ENCODE assay signal across 21 cellular contexts in the genomic region with DNA sequence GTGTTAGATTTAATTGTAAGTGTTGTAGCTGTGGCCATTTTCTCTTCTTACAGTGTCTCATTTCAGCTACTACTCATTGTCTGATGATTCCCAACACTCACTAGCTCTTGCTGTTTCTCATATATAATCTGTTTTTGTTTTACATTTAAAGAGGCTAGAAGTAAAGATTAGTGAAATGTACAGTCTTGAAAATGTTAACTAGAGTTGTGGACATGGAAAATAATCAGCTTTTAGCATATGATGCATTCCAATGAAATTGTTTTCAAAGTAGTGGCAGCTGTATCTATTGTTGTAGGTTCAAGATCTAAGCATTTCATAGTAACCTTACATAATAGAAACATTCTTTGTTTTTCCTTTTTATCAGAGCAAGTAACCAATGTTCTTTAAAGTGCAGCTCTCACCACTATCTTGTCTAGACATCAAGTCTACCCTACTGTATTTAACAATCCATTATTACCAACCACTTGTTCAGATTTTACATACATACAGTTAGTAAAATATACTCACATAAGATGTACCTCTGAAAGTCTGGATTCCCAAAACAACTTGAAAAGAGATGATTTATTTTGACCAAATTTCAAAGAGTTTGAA.
"Had no signal": no experiment of that assay in that cellular context is flagged by ENCODE, and none has a peak within 500 bp of the region (broad histone marks: within the 10 kb centered on the region; RNA-seq: fewer than 3 reads in every experiment).

No MANE protein-coding gene starts in this region.

- H3K9me3 ChIP-seq: esophagus muscularis mucosa, gastroesophageal sphincter, left ventricle myocardium inferior, ovary, prostate gland, right atrium auricular region had no signal

- H3K27ac ChIP-seq: brain microvascular endothelial cell, esophagus muscularis mucosa, gastroesophageal sphincter, left ventricle myocardium inferior, ovary, prostate gland, right atrium auricular region had no signal

- H3K27me3 Mint-ChIP-seq: activated CD4-positive, alpha-beta memory T cell treated with anti-CD3 and anti-CD28 coated beads for 36 hours; dendritic cell treated with granulocyte-macrophage colony-stimulating factor and Interleukin-4, amounts not matched to agents 40 ng/mL and 50 ng/mL, for 4 days; naive thymus-derived CD8-positive, alpha-beta T cell had no signal

- ATAC-seq: gastroesophageal sphincter; naive thymus-derived CD8-positive, alpha-beta T cell; stimulated activated naive CD8-positive, alpha-beta T cell treated with anti-CD3 and anti-CD28 coated beads, Interleukin-15, Interleukin-2, amounts not matched to agents 100 U/mL and 50 U/mL, for 24 hours had no signal

- H3K9me3 Mint-ChIP-seq: activated CD4-positive, alpha-beta memory T cell treated with anti-CD3 and anti-CD28 coated beads for 36 hours; dendritic cell treated with granulocyte-macrophage colony-stimulating factor and Interleukin-4, amounts not matched to agents 40 ng/mL and 50 ng/mL, for 4 days; naive thymus-derived CD8-positive, alpha-beta T cell had no signal

- H3K4me3 ChIP-seq: esophagus muscularis mucosa, gastroesophageal sphincter, left ventricle myocardium inferior, ovary, prostate gland, right atrium auricular region had no signal

- H3K36me3 ChIP-seq: ovary, prostate gland had no signal

- H3K27ac Mint-ChIP-seq: activated CD4-positive, alpha-beta memory T cell treated with anti-CD3 and anti-CD28 coated beads for 36 hours; dendritic cell treated with granulocyte-macrophage colony-stimulating factor and Interleukin-4, amounts not matched to agents 40 ng/mL and 50 ng/mL, for 4 days had no signal

- H3K27me3 ChIP-seq: brain microvascular endothelial cell, esophagus muscularis mucosa, gastroesophageal sphincter, ovary, right atrium auricular region had no signal

- H3K4me1 ChIP-seq: esophagus muscularis mucosa, gastroesophageal sphincter, left ventricle myocardium inferior, prostate gland, right atrium auricular region had no signal

- DNase-seq: activated CD4-positive, alpha-beta memory T cell treated with anti-CD3 and anti-CD28 coated beads for 36 hours; activated CD4-positive, alpha-beta T cell treated with anti-CD3 and anti-CD28 coated beads for 48 hours; activated gamma-delta T cell; activated naive CD4-positive, alpha-beta T cell treated with anti-CD3 and anti-CD28 coated beads, Interleukin-2, amount 50 U/mL, for 16 hours; aorta; brain microvascular endothelial cell; caudate nucleus; effector CD8-positive, alpha-beta T cell; head of caudate nucleus; hypothalamus; left ventricle myocardium inferior; naive thymus-derived CD8-positive, alpha-beta T cell; ovary; stimulated activated CD4-positive, alpha-beta T cell treated with anti-CD3 and anti-CD28 coated beads, Interleukin-4, amount 100 ng/mL, for 24 hours; stimulated activated naive CD8-positive, alpha-beta T cell treated with anti-CD3 and anti-CD28 coated beads, Interleukin-15, Interleukin-2, amounts not matched to agents 100 U/mL and 50 U/mL, for 24 hours; T-helper 2 cell had no signal

- H3K4me3 Mint-ChIP-seq: activated CD4-positive, alpha-beta memory T cell treated with anti-CD3 and anti-CD28 coated beads for 36 hours; dendritic cell treated with granulocyte-macrophage colony-stimulating factor and Interleukin-4, amounts not matched to agents 40 ng/mL and 50 ng/mL, for 4 days; naive thymus-derived CD8-positive, alpha-beta T cell had no signal
